ENCODE assay signal across 20 cellular contexts in genomic region chr20:32158351-32158750, GRCh38. TPM values are rescaled to one million over a fixed set of nuclear protein-coding genes. Genes with fewer than 3 reads are reported as not detected.
DNase-seq lines count a peak whose midpoint lies in the region; ATAC-seq and TF ChIP-seq lines count a peak whose summit lies in the region.
"Had no signal": no experiment of that assay in that cellular context is flagged by ENCODE, and none has a peak within 500 bp of the region (broad histone marks: within the 10 kb centered on the region; RNA-seq: fewer than 3 reads in every experiment).

No MANE protein-coding gene starts in this region.

- no peak for TF ChIP-seq POLR2A in prostate gland (IDR thresholded peaks at IDR 0.05)

- TF ChIP-seq CTCF in coronary artery (IDR thresholded peaks at IDR 0.05) (no peak), upper lobe of right lung (IDR thresholded peaks at IDR 0.05) (no peak), prostate gland (IDR thresholded peaks at IDR 0.05) (no peak)

- no peak overlapping the region for H3K4me3 ChIP-seq in coronary artery
- no peak overlapping the region for H3K4me3 ChIP-seq in upper lobe of right lung
- H3K4me3 ChIP-seq in prostate gland = no peak overlapping the region
- H3K4me3 ChIP-seq: BLaER1, K562, SJCRH30 had no signal

- ATAC-seq in upper lobe of right lung = no peak
- ATAC-seq: K562, PC-3, Right ventricle myocardium inferior had no signal

- H3K36me3 ChIP-seq in upper lobe of right lung (peaks cover 58% of the 10 kb centered on the region), prostate gland (peaks cover 0 to 9% of the 10 kb centered on the region in 2 donors)

- peak; percentile 34 for DNase-seq in activated effector memory CD4-positive, alpha-beta T cell treated with anti-CD3 and anti-CD28 coated beads, Interleukin-2, amount 50 U/mL, for 16 hours
- DNase-seq in activated effector memory CD4-positive, alpha-beta T cell treated with Interleukin-2 at 50 U/mL for 16 hours = no peak
- DNase-seq in coronary artery (ENCODE audit: low spot score) (peak; percentile 59), mesenteric fat pad (ENCODE audit: low spot score) (peak; percentile 53), upper lobe of right lung (peak; percentile 32), Kasumi-1 (lab: John Stamatoyannopoulos, UW) (no peak), prostate gland (ENCODE audit: low spot score) (no peak), HuH-7 (ENCODE audit: low spot score) (no peak)
- DNase-seq: CD4-positive, alpha-beta T cell; H7; NCI-H2029; NCI-H446 treated with DMSO at 0.1 percent for 48 hours; NCI-H526; NCI-H82; NK-92 treated with Interleukin-12 subunit alpha and Interleukin-12 subunit beta, amount 100 ng/mL, for 24 hours; PC-3; SJCRH30 had no signal

- H3K27me3 ChIP-seq in upper lobe of right lung (no peaks in the 10 kb centered on the region), prostate gland (replicated peaks; ENCODE audit: insufficient read depth) (no peaks in the 10 kb centered on the region)
- H3K27me3 ChIP-seq: BLaER1, SJCRH30 had no signal

- H3K9me3 ChIP-seq in upper lobe of right lung = no peaks in the 10 kb centered on the region
- H3K9me3 ChIP-seq in prostate gland = no peaks in the 10 kb centered on the region
- H3K9me3 ChIP-seq: BLaER1, SJCRH30 had no signal

- H3K27ac ChIP-seq in coronary artery (no peak overlapping the region), upper lobe of right lung (no peak overlapping the region), prostate gland (no peak overlapping the region)
- H3K27ac ChIP-seq: BLaER1, SJCRH30 had no signal

- peaks cover 17% of the 10 kb centered on the region for H3K4me1 ChIP-seq in upper lobe of right lung
- H3K4me1 ChIP-seq in prostate gland (replicated peaks) = no peaks in the 10 kb centered on the region

- intact Hi-C loops in upper lobe of right lung (cut with DNase I) = no loop called here
- intact Hi-C loops in prostate gland (cut with DNase I) = no loop called here

- 97% methylated on average over 11 of the region's 11 CpGs for WGBS in prostate gland

RNA-seq across cellular contexts. Expression of gene TM9SF4, which starts 48.8 kb away (rescaled TPM):
- total RNA-seq in mesenteric fat pad (40.6 TPM), upper lobe of right lung (49.2 TPM), prostate gland (10 to 100 TPM; 44.7 to 62.9 TPM)

RNA-seq across cellular contexts. Expression of gene PLAGL2, which starts 49.2 kb away (rescaled TPM):
- total RNA-seq in mesenteric fat pad = 8.3 TPM
- total RNA-seq in upper lobe of right lung = 15.9 TPM
- total RNA-seq in prostate gland = 10 to 100 TPM; 11.2 to 17.4 TPM

RNA-seq across cellular contexts. Expression of gene POFUT1, which starts 49.3 kb away (rescaled TPM):
- total RNA-seq in mesenteric fat pad (40.9 TPM), upper lobe of right lung (31.5 TPM), prostate gland (10 to 100 TPM; 33.2 to 44.3 TPM)

Comparison
In these comparisons a context has a peak if more than half of its experiments do, and no peak if none do; other contexts are left out.
1. DNase-seq: peak in activated effector memory CD4-positive, alpha-beta T cell treated with anti-CD3 and anti-CD28 coated beads, Interleukin-2, amount 50 U/mL, for 16 hours (single experiment), coronary artery (single experiment), mesenteric fat pad (single experiment) and upper lobe of right lung (single experiment); none in activated effector memory CD4-positive, alpha-beta T cell treated with Interleukin-2 at 50 U/mL for 16 hours (single experiment), Kasumi-1 (0 of 2), prostate gland (single experiment) and HuH-7 (single experiment).